ENCODE assay signal across 34 cellular contexts in genomic region chr12:98551787-98552186, GRCh38.
"Had no signal": no experiment of that assay in that cellular context is flagged by ENCODE, and none has a peak within 500 bp of the region (broad histone marks: within the 10 kb centered on the region; RNA-seq: fewer than 3 reads in every experiment).

No MANE protein-coding gene starts in this region.

- H3K4me1 Mint-ChIP-seq: activated CD4-positive, alpha-beta memory T cell treated with anti-CD3 and anti-CD28 coated beads, Interleukin-2, amount 10 ng/mL, durations not matched to agents 7 days and 5 days; activated CD4-positive, alpha-beta T cell treated with anti-CD3 and anti-CD28 coated beads, Interleukin-2, amount 10 ng/mL, durations not matched to agents 7 days and 5 days had no signal

- DNase-seq: activated CD4-positive, alpha-beta memory T cell treated with anti-CD3 and anti-CD28 coated beads, Interleukin-2, amount 10 ng/mL, durations not matched to agents 7 days and 5 days; activated CD4-positive, alpha-beta T cell treated with anti-CD3 and anti-CD28 coated beads for 1 hour; activated CD4-positive, alpha-beta T cell treated with anti-CD3 and anti-CD28 coated beads for 36 hours; activated CD4-positive, alpha-beta T cell treated with anti-CD3 and anti-CD28 coated beads for 48 hours; activated CD4-positive, alpha-beta T cell treated with anti-CD3 and anti-CD28 coated beads, Interleukin-2, amount 10 ng/mL, durations not matched to agents 7 days and 5 days; activated CD4-positive, alpha-beta T cell treated with anti-CD3 and anti-CD28 coated beads, Interleukin-2, amount 50 U/mL, for 48 hours; activated CD4-positive, CD25-positive, alpha-beta regulatory T cell; activated CD8-positive, alpha-beta memory T cell treated with anti-CD3 and anti-CD28 coated beads, Interleukin-2, amount 50 U/mL, for 4 hours; activated effector memory CD4-positive, alpha-beta T cell treated with Interleukin-2 at 50 U/mL for 16 hours; activated gamma-delta T cell; activated naive CD4-positive, alpha-beta T cell treated with anti-CD3 and anti-CD28 coated beads, Interleukin-2, amount 50 U/mL, for 16 hours; activated naive CD4-positive, alpha-beta T cell treated with Interleukin-2 at 50 U/mL for 16 hours; activated naive CD8-positive, alpha-beta T cell treated with anti-CD3 and anti-CD28 coated beads, Interleukin-2, amount 10 ng/mL, durations not matched to agents 7 days and 5 days; activated T-cell treated with anti-CD3 and anti-CD28 coated beads for 4 hours; activated T-cell treated with anti-CD3 and anti-CD28 coated beads, Interleukin-2, amount 50 U/mL, for 1 hour; activated T-cell treated with anti-CD3 and anti-CD28 coated beads, Interleukin-2, amount 50 U/mL, for 4 hours; activated T-cell treated with anti-CD3 and anti-CD28 coated beads, Interleukin-2, amount 50 U/mL, for 72 hours; adrenal gland; amniotic stem cell; body of pancreas; brain microvascular endothelial cell; central memory CD4-positive, alpha-beta T cell; SW 1271; T-helper 1 cell; T-helper 2 cell; T-helper 9 cell had no signal

- H3K27me3 Mint-ChIP-seq: activated CD4-positive, alpha-beta memory T cell treated with anti-CD3 and anti-CD28 coated beads, Interleukin-2, amount 10 ng/mL, durations not matched to agents 7 days and 5 days; activated CD4-positive, alpha-beta T cell treated with anti-CD3 and anti-CD28 coated beads for 36 hours; activated CD4-positive, alpha-beta T cell treated with anti-CD3 and anti-CD28 coated beads, Interleukin-2, amount 10 ng/mL, durations not matched to agents 7 days and 5 days had no signal

- ATAC-seq: activated CD4-positive, alpha-beta T cell treated with anti-CD3 and anti-CD28 coated beads for 36 hours; activated CD4-positive, CD25-positive, alpha-beta regulatory T cell treated with anti-CD3 and anti-CD28 coated beads, Interleukin-2, amount 50 U/mL, for 24 hours; activated naive CD4-positive, alpha-beta T cell treated with anti-CD3 and anti-CD28 coated beads, Interleukin-2, amount 50 U/mL, for 72 hours; activated T-cell treated with anti-CD3 and anti-CD28 coated beads, Interleukin-2, amount 50 U/mL, for 4 hours; activated T-cell treated with anti-CD3 and anti-CD28 coated beads, Interleukin-2, amount 50 U/mL, for 72 hours; body of pancreas had no signal

- H3K9me3 Mint-ChIP-seq: activated CD4-positive, alpha-beta memory T cell treated with anti-CD3 and anti-CD28 coated beads, Interleukin-2, amount 10 ng/mL, durations not matched to agents 7 days and 5 days; activated CD4-positive, alpha-beta T cell treated with anti-CD3 and anti-CD28 coated beads, Interleukin-2, amount 10 ng/mL, durations not matched to agents 7 days and 5 days; activated naive CD4-positive, alpha-beta T cell treated with anti-CD3 and anti-CD28 coated beads, Interleukin-2, amount 50 U/mL, for 72 hours; activated naive CD8-positive, alpha-beta T cell treated with anti-CD3 and anti-CD28 coated beads, Interleukin-2, amount 10 ng/mL, durations not matched to agents 7 days and 5 days; activated T-cell treated with anti-CD3 and anti-CD28 coated beads, Interleukin-2, amount 50 U/mL, for 4 hours; activated T-helper 2 cell treated with anti-CD3 and anti-CD28 coated beads, Interferon-gamma antibody, Interleukin-2, Interleukin-4, amounts not matched to agents 10 μg/mL and 5 μg/mL and 100 μg/mL, durations not matched to agents 14 hours and 24 hours and 36 hours; T-helper 1 cell treated with Interleukin-12 subunit alpha and Interleukin-12 subunit beta and Interleukin-4 antibody, amounts not matched to agents 30 μg/mL and 1 μg/mL, for 36 hours; T-helper 2 cell treated with Interferon-gamma antibody and Interleukin-4, amounts not matched to agents 5 μg/mL and 100 μg/mL, for 36 hours had no signal

- H3K36me3 ChIP-seq: breast epithelium had no signal

- H3K27ac ChIP-seq: adrenal gland, body of pancreas, brain microvascular endothelial cell, breast epithelium had no signal

- H3K27ac Mint-ChIP-seq: activated CD4-positive, alpha-beta memory T cell treated with anti-CD3 and anti-CD28 coated beads, Interleukin-2, amount 10 ng/mL, durations not matched to agents 7 days and 5 days; activated CD4-positive, alpha-beta T cell treated with anti-CD3 and anti-CD28 coated beads for 36 hours; activated CD4-positive, alpha-beta T cell treated with anti-CD3 and anti-CD28 coated beads, Interleukin-2, amount 10 ng/mL, durations not matched to agents 7 days and 5 days; activated naive CD8-positive, alpha-beta T cell treated with anti-CD3 and anti-CD28 coated beads, Interleukin-2, amount 10 ng/mL, durations not matched to agents 7 days and 5 days; T-helper 1 cell treated with Interleukin-12 subunit alpha and Interleukin-12 subunit beta and Interleukin-4 antibody, amounts not matched to agents 30 μg/mL and 1 μg/mL, for 36 hours; T-helper 2 cell treated with Interferon-gamma antibody and Interleukin-4, amounts not matched to agents 5 μg/mL and 100 μg/mL, for 36 hours had no signal

- H3K27me3 ChIP-seq: adrenal gland, body of pancreas, brain microvascular endothelial cell, breast epithelium had no signal

- H3K4me3 Mint-ChIP-seq: activated CD4-positive, alpha-beta memory T cell treated with anti-CD3 and anti-CD28 coated beads, Interleukin-2, amount 10 ng/mL, durations not matched to agents 7 days and 5 days; activated CD4-positive, alpha-beta T cell treated with anti-CD3 and anti-CD28 coated beads for 36 hours; activated CD4-positive, alpha-beta T cell treated with anti-CD3 and anti-CD28 coated beads, Interleukin-2, amount 10 ng/mL, durations not matched to agents 7 days and 5 days; activated naive CD8-positive, alpha-beta T cell treated with anti-CD3 and anti-CD28 coated beads, Interleukin-2, amount 10 ng/mL, durations not matched to agents 7 days and 5 days; activated T-cell treated with anti-CD3 and anti-CD28 coated beads, Interleukin-2, amount 50 U/mL, for 4 hours; activated T-cell treated with anti-CD3 and anti-CD28 coated beads, Interleukin-2, amount 50 U/mL, for 72 hours; T-helper 1 cell treated with Interleukin-12 subunit alpha and Interleukin-12 subunit beta and Interleukin-4 antibody, amounts not matched to agents 30 μg/mL and 1 μg/mL, for 36 hours; T-helper 2 cell treated with Interferon-gamma antibody and Interleukin-4, amounts not matched to agents 5 μg/mL and 100 μg/mL, for 36 hours had no signal

- FAIRE-seq: astrocyte, TTC549 had no signal

- H3K9me3 ChIP-seq: adrenal gland, body of pancreas, breast epithelium had no signal

- H3K4me1 ChIP-seq: adrenal gland, body of pancreas, breast epithelium had no signal

- H3K4me3 ChIP-seq: adrenal gland, body of pancreas, breast epithelium had no signal
